In genomic region chr3:128395500-128396125, GRCh38 we compare ENCODE assay signal across 14 cellular contexts.
DNase-seq lines count a peak whose midpoint lies in the region; ATAC-seq and FAIRE-seq lines count a peak whose summit lies in the region.
"Had no signal": no experiment of that assay in that cellular context is flagged by ENCODE, and none has a peak within 500 bp of the region (broad histone marks: within the 10 kb centered on the region; RNA-seq: fewer than 3 reads in every experiment).

No MANE protein-coding gene starts in this region.

- peak; percentile 62 for FAIRE-seq in HTR-8/SVneo (lab: Jason Lieb, UNC)
- FAIRE-seq: GM19239, small intestine had no signal

- no peaks in the 10 kb centered on the region for H3K36me3 Mint-ChIP-seq in central memory CD8-positive, alpha-beta T cell (ENCODE audit: insufficient read depth)

- H3K9me3 Mint-ChIP-seq in central memory CD8-positive, alpha-beta T cell: no peaks in the 10 kb centered on the region
- H3K9me3 Mint-ChIP-seq: dendritic cell treated with granulocyte-macrophage colony-stimulating factor and Interleukin-4, amounts not matched to agents 40 ng/mL and 50 ng/mL, for 4 days had no signal

- peak overlapping the region; percentile 41 for H3K27ac Mint-ChIP-seq in central memory CD8-positive, alpha-beta T cell (ENCODE audit: low read depth)
- H3K27ac Mint-ChIP-seq: dendritic cell treated with granulocyte-macrophage colony-stimulating factor and Interleukin-4, amounts not matched to agents 40 ng/mL and 50 ng/mL, for 4 days had no signal

- H3K4me3 Mint-ChIP-seq in central memory CD8-positive, alpha-beta T cell: no peak overlapping the region
- H3K4me3 Mint-ChIP-seq: dendritic cell treated with granulocyte-macrophage colony-stimulating factor and Interleukin-4, amounts not matched to agents 40 ng/mL and 50 ng/mL, for 4 days had no signal

- H3K27me3 Mint-ChIP-seq in central memory CD8-positive, alpha-beta T cell: no peaks in the 10 kb centered on the region
- H3K27me3 Mint-ChIP-seq: dendritic cell treated with granulocyte-macrophage colony-stimulating factor and Interleukin-4, amounts not matched to agents 40 ng/mL and 50 ng/mL, for 4 days had no signal

- ATAC-seq in central memory CD8-positive, alpha-beta T cell (replicated peaks; ENCODE audit: extremely low read depth, poor library complexity, severe bottlenecking): no peak
- ATAC-seq in left cardiac atrium (peak; percentile 77 to 86), sciatic nerve (peak; percentile 84), GM21576 (IDR thresholded peaks at IDR 0.05; ENCODE audit: unreplicated experiment) (no peak), GM21367 (IDR thresholded peaks at IDR 0.05; ENCODE audit: unreplicated experiment) (no peak)
- no peak for ATAC-seq in activated CD4-positive, CD25-positive, alpha-beta regulatory T cell treated with anti-CD3 and anti-CD28 coated beads, Interleukin-2, amount 50 U/mL, for 24 hours
- ATAC-seq: HCT116, Panc1 had no signal

- DNase-seq in HTR-8/SVneo (ENCODE audit: insufficient read length, low spot score) (no peak), left cardiac atrium (peak; percentile 82), sciatic nerve (ENCODE audit: low spot score) (peak; percentile 83), NCI-H1105 treated with DMSO at 0.1 percent for 48 hours (lab: John Stamatoyannopoulos, UW) (no peak)
- DNase-seq in central memory CD8-positive, alpha-beta T cell (ENCODE audit: low spot score in 2 of 2): no peak
- DNase-seq: Kasumi-1, small intestine had no signal

- intact Hi-C loops in left cardiac atrium (cut with DNase I) (no loop called here), sciatic nerve (cut with DNase I) (no loop called here)

- H3K4me1 Mint-ChIP-seq in central memory CD8-positive, alpha-beta T cell: peaks cover 20% of the 10 kb centered on the region

Comparison
In these comparisons a context has a peak if more than half of its experiments do, and no peak if none do; other contexts are left out.
1. DNase-seq: peak in left cardiac atrium (single experiment) and sciatic nerve (single experiment); none in HTR-8/SVneo (single experiment), central memory CD8-positive, alpha-beta T cell (0 of 2) and NCI-H1105 treated with DMSO at 0.1 percent for 48 hours (single experiment).
2. ATAC-seq: peak in left cardiac atrium (2 of 2) and sciatic nerve (single experiment); none in central memory CD8-positive, alpha-beta T cell (single experiment), GM21576 (single experiment), GM21367 (single experiment) and activated CD4-positive, CD25-positive, alpha-beta regulatory T cell treated with anti-CD3 and anti-CD28 coated beads, Interleukin-2, amount 50 U/mL, for 24 hours (0 of 2).